Comparison of ENCODE assay signal across 8 cellular contexts in the genomic region with DNA sequence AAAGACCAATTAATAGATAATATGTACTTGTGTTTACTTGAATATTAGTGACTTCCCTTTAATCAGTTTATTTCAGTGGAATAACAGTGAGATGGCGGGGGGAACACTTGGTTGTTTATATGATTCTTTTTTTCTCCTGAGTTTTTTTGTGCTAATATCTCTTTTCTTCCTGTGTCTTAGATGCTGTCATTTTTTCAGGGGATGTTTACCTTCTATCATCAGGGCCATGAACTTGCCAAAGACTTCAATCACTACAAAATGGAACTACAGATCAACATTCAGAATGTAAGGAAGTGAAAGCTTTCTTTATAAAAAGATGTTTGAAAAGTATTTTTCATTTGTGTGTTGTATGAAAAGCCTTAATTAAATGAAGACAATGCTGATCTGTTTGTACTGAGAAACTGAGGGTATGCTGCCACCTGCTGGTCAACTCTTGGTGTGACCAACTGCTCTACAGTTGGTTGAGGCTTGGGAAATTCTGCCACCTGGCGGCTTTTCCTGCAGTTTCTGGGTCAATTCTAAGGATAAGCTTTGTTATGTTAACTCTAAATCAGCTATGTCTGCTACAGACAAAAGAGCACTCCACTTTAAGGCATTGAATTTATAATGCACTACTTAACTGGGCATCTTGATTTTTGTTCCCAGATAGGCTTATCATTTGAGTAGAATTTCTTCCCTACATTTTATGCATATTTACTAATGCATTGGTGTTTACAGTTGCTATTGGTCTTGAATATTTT.
DNase-seq lines count a peak whose midpoint lies in the region; ATAC-seq and TF ChIP-seq lines count a peak whose summit lies in the region.

No MANE protein-coding gene starts in this region.

- H3K27ac ChIP-seq in parathyroid adenoma (no peak overlapping the region), upper lobe of left lung (no peak overlapping the region)

- no peak overlapping the region for H2AFZ ChIP-seq in parathyroid adenoma

- H3K27me3 ChIP-seq in parathyroid adenoma (ENCODE audit: control insufficient read depth, insufficient read depth, low read length) (no peaks in the 10 kb centered on the region), upper lobe of left lung (no peaks in the 10 kb centered on the region)

- H3K79me2 ChIP-seq in parathyroid adenoma, result no peaks in the 10 kb centered on the region

- intact Hi-C loops in head of caudate nucleus (cut with DNase I), result loop anchor here (2.0 to 10.0 kb wide), 2 partner anchors 158 to 252 kb away; a partner anchor contains a TSS

- peak; percentile 98 for TF ChIP-seq CTCF in GM10266 (IDR thresholded peaks at IDR 0.05; ENCODE audit: control insufficient read depth, insufficient read depth, low read depth, missing control alignments)
- peak; percentile 99 for TF ChIP-seq CTCF in HFF-Myc (IDR thresholded peaks at IDR 0.05; ENCODE audit: low read depth, low read length, missing control alignments)
- TF ChIP-seq CTCF in parathyroid adenoma (IDR thresholded peaks at IDR 0.05), result peak; percentile 96
- peak; percentile 91 to 97 (median 95) for TF ChIP-seq CTCF in upper lobe of left lung (IDR thresholded peaks at IDR 0.05)

- no peak overlapping the region for H3K4me3 ChIP-seq in HFF-Myc (replicated peaks; ENCODE audit: low read depth, low read length)
- H3K4me3 ChIP-seq in parathyroid adenoma (ENCODE audit: low read depth, low read length), result no peak overlapping the region
- H3K4me3 ChIP-seq in upper lobe of left lung, result no peak overlapping the region

- peak; percentile 93 to 94 for ATAC-seq in upper lobe of left lung (ENCODE audit: low FRiP score in 2 of 2)

- no peaks in the 10 kb centered on the region for H3K27me3 Mint-ChIP-seq in activated naive CD4-positive, alpha-beta T cell treated with anti-CD3 and anti-CD28 coated beads, Interleukin-2, amount 10 ng/mL, durations not matched to agents 7 days and 5 days

- H3K27ac Mint-ChIP-seq in activated naive CD4-positive, alpha-beta T cell treated with anti-CD3 and anti-CD28 coated beads, Interleukin-2, amount 10 ng/mL, durations not matched to agents 7 days and 5 days, result no peak overlapping the region

- H3K4me2 ChIP-seq in parathyroid adenoma (ENCODE audit: low read length), result no peak overlapping the region

- H3K36me3 ChIP-seq in parathyroid adenoma (ENCODE audit: control insufficient read depth, insufficient read depth, low read length) (no peaks in the 10 kb centered on the region), upper lobe of left lung (peaks cover 0 to 4% (median 0%) of the 10 kb centered on the region in 4 donors)

- no peaks in the 10 kb centered on the region for H3K9me3 Mint-ChIP-seq in activated naive CD4-positive, alpha-beta T cell treated with anti-CD3 and anti-CD28 coated beads, Interleukin-2, amount 10 ng/mL, durations not matched to agents 7 days and 5 days

- H3K9me3 ChIP-seq in parathyroid adenoma (ENCODE audit: control insufficient read depth, low read length) (no peaks in the 10 kb centered on the region), upper lobe of left lung (no peaks in the 10 kb centered on the region)

- CTCF ChIA-PET in activated naive CD4-positive, alpha-beta T cell treated with anti-CD3 and anti-CD28 coated beads, Interleukin-2, amount 10 ng/mL, durations not matched to agents 7 days and 5 days (lab: Charles Lee), result interaction anchor here (0.6 to 6.8 kb wide), 76 partner anchors 9 to 1153 kb away, joined by 3 to 95 read pairs (median 4); a partner anchor contains a TSS

- DNase-seq in GM10266 (ENCODE audit: extremely low spot score) (peak; percentile 69), HFF-Myc (ENCODE audit: extremely low read depth, low read depth) (peak; percentile 84), MV-4-11 (lab: John Stamatoyannopoulos, UW) (peak; percentile 79), SK-N-DZ (ENCODE audit: low spot score) (peak; percentile 80), head of caudate nucleus (peak; percentile 84 to 98 (median 95)), upper lobe of left lung (peak in 1 of 2 donors; percentile 91)
- DNase-seq in activated naive CD4-positive, alpha-beta T cell treated with anti-CD3 and anti-CD28 coated beads, Interleukin-2, amount 10 ng/mL, durations not matched to agents 7 days and 5 days, result peak; percentile 96

- H3K4me3 Mint-ChIP-seq in activated naive CD4-positive, alpha-beta T cell treated with anti-CD3 and anti-CD28 coated beads, Interleukin-2, amount 10 ng/mL, durations not matched to agents 7 days and 5 days, result no peak overlapping the region

- no peak overlapping the region for H3K9ac ChIP-seq in parathyroid adenoma

- 23 to 32% methylated on average over 2 of the region's 2 CpGs for WGBS in upper lobe of left lung, 2 donors

- no peaks in the 10 kb centered on the region for H3K4me1 ChIP-seq in parathyroid adenoma
- H3K4me1 ChIP-seq in upper lobe of left lung, result peaks cover 0 to 7% (median 0%) of the 10 kb centered on the region in 4 donors

- no peak for TF ChIP-seq EP300 in upper lobe of left lung (IDR thresholded peaks at IDR 0.05)

- TF ChIP-seq POLR2A in upper lobe of left lung (IDR thresholded peaks at IDR 0.05), result no peak

- H3K36me3 Mint-ChIP-seq in activated naive CD4-positive, alpha-beta T cell treated with anti-CD3 and anti-CD28 coated beads, Interleukin-2, amount 10 ng/mL, durations not matched to agents 7 days and 5 days, result peaks cover 3% of the 10 kb centered on the region

- peaks cover 2% of the 10 kb centered on the region for H3K4me1 Mint-ChIP-seq in activated naive CD4-positive, alpha-beta T cell treated with anti-CD3 and anti-CD28 coated beads, Interleukin-2, amount 10 ng/mL, durations not matched to agents 7 days and 5 days
